Comparison of ENCODE assay signal across 8 cellular contexts in genomic region chr22:30314918-30315317, GRCh38. TPM values are rescaled to one million over a fixed set of nuclear protein-coding genes. Genes with fewer than 3 reads are reported as not detected.
DNase-seq lines count a peak whose midpoint lies in the region; ATAC-seq and TF ChIP-seq lines count a peak whose summit lies in the region.

No MANE protein-coding gene starts in this region.

- H2AFZ ChIP-seq in DND-41 (ENCODE audit: low read depth, low read length): no peak overlapping the region
- H2AFZ ChIP-seq in Loucy (ENCODE audit: low read length): no peak overlapping the region
- H2AFZ ChIP-seq in trophoblast cell (ENCODE audit: insufficient read depth, low read length, poor library complexity): no peak overlapping the region

- peak overlapping the region; percentile 39 for H2BK120ac ChIP-seq in trophoblast cell (ENCODE audit: insufficient read depth, low read length, poor library complexity)

- peaks cover 88% of the 10 kb centered on the region for H3K4me1 ChIP-seq in DND-41 (ENCODE audit: insufficient read depth, low read length)
- H3K4me1 ChIP-seq in Loucy (ENCODE audit: insufficient read depth, low read length, poor library complexity, severe bottlenecking): peaks cover 80% of the 10 kb centered on the region
- peaks cover 63 to 76% of the 10 kb centered on the region in 2 experiments for H3K4me1 ChIP-seq in trophoblast cell (ENCODE audit: control insufficient read depth in 1 of 2, insufficient read depth in 2 of 2, low read length in 2 of 2)

- WGBS in trophoblast cell (ENCODE audit: extremely low coverage, insufficient coverage, insufficient read length): no CpG with 5 or more reads among the region's 8 CpGs

- H3K27ac ChIP-seq in DND-41 (ENCODE audit: low read length) (peak overlapping the region; percentile 58), trophoblast cell (ENCODE audit: low read depth, low read length) (peak overlapping the region; percentile 37)

- H3K9ac ChIP-seq in DND-41 (ENCODE audit: low read depth, low read length) (no peak overlapping the region), Loucy (ENCODE audit: low read depth, low read length, poor library complexity, severe bottlenecking) (peak overlapping the region; percentile 20), trophoblast cell (ENCODE audit: low read length) (no peak overlapping the region)

- no peak overlapping the region for H3K23ac ChIP-seq in trophoblast cell (ENCODE audit: low read length)

- H3K27ac Mint-ChIP-seq in activated naive CD4-positive, alpha-beta T cell treated with anti-CD3 and anti-CD28 coated beads for 36 hours: peak overlapping the region; percentile 85

- intact Hi-C loops in activated naive CD4-positive, alpha-beta T cell treated with anti-CD3 and anti-CD28 coated beads for 36 hours (cut with micrococcal nuclease): loop anchor here (1.0 to 10.0 kb wide), 3 partner anchors 9 to 290 kb away; partner anchors contain the start of gene TCN2

- peaks cover 28% of the 10 kb centered on the region for H3K79me1 ChIP-seq in trophoblast cell (ENCODE audit: low read length)

- H3K79me2 ChIP-seq in DND-41 (ENCODE audit: insufficient read depth, low read length) (peaks cover 98% of the 10 kb centered on the region), Loucy (ENCODE audit: insufficient read depth, low read length) (peaks cover 98% of the 10 kb centered on the region), trophoblast cell (ENCODE audit: control insufficient read depth, insufficient read depth, low read length, poor library complexity) (peaks cover 18% of the 10 kb centered on the region)

- H4K91ac ChIP-seq in trophoblast cell (ENCODE audit: low read depth, low read length): peak overlapping the region; percentile 67

- peak overlapping the region; percentile 63 for H2BK5ac ChIP-seq in trophoblast cell (ENCODE audit: low read depth, low read length, poor library complexity)

- no peak overlapping the region for H3K14ac ChIP-seq in trophoblast cell (ENCODE audit: low read length)

- peaks cover 93% of the 10 kb centered on the region for H3K4me1 Mint-ChIP-seq in activated naive CD4-positive, alpha-beta T cell treated with anti-CD3 and anti-CD28 coated beads for 36 hours (ENCODE audit: low read depth)

- H3K4me3 ChIP-seq in DND-41 (ENCODE audit: low read depth in 1 of 2, low read length in 2 of 2) (no peak overlapping the region), Loucy (ENCODE audit: low read length, poor library complexity, severe bottlenecking) (no peak overlapping the region), trophoblast cell (ENCODE audit: low read depth, low read length) (no peak overlapping the region)

- no peaks in the 10 kb centered on the region for H3K27me3 ChIP-seq in DND-41 (ENCODE audit: insufficient read depth, low read length, poor library complexity)
- no peaks in the 10 kb centered on the region for H3K27me3 ChIP-seq in Loucy (ENCODE audit: insufficient read depth, low read length, poor library complexity, severe bottlenecking)
- H3K27me3 ChIP-seq in trophoblast cell (ENCODE audit: insufficient read depth, low read length): no peaks in the 10 kb centered on the region

- CTCF ChIA-PET in activated naive CD4-positive, alpha-beta T cell treated with anti-CD3 and anti-CD28 coated beads for 36 hours (lab: Charles Lee): interaction anchor here (1.8 to 7.3 kb wide), 2 partner anchors 10 to 27 kb away, joined by 6 to 30 read pairs; partner anchors contain the start of gene CASTOR1

- peaks cover 11% of the 10 kb centered on the region for H3K36me3 Mint-ChIP-seq in activated naive CD4-positive, alpha-beta T cell treated with anti-CD3 and anti-CD28 coated beads for 36 hours (ENCODE audit: low read depth)

- H3K4me2 ChIP-seq in DND-41 (ENCODE audit: insufficient read depth, low read length) (no peak overlapping the region), Loucy (ENCODE audit: low read depth, low read length, poor library complexity, severe bottlenecking) (peak overlapping the region; percentile 66), trophoblast cell (ENCODE audit: low read length) (no peak overlapping the region)

- no peak overlapping the region for H3K4ac ChIP-seq in trophoblast cell (ENCODE audit: low read depth, low read length)

- TF ChIP-seq CTCF in DND-41 (IDR thresholded peaks at IDR 0.05; ENCODE audit: borderline replicate concordance, extremely low read depth, low read length, poor library complexity, severe bottlenecking) (no peak), Loucy (conservative IDR thresholded peaks at IDR 0.05; ENCODE audit: low read length) (no peak)

- peak; percentile 12; the same call in 1 of the 3 replicates for ATAC-seq in DND-41 (ENCODE audit: insufficient read depth, low read depth)
- no peak for ATAC-seq in HG03354 (IDR thresholded peaks at IDR 0.05; ENCODE audit: poor library complexity, severe bottlenecking, unreplicated experiment)

- H3K18ac ChIP-seq in trophoblast cell (ENCODE audit: low read length): no peak overlapping the region

- H3K9me3 ChIP-seq in DND-41 (ENCODE audit: insufficient read depth, low read length, severe bottlenecking) (no peaks in the 10 kb centered on the region), Loucy (ENCODE audit: insufficient read depth, low read depth, low read length) (no peaks in the 10 kb centered on the region), trophoblast cell (ENCODE audit: insufficient read depth, low read depth, low read length) (no peaks in the 10 kb centered on the region)

- H3K9me3 Mint-ChIP-seq in activated naive CD4-positive, alpha-beta T cell treated with anti-CD3 and anti-CD28 coated beads for 36 hours: no peaks in the 10 kb centered on the region

- no peak overlapping the region for H4K12ac ChIP-seq in trophoblast cell (ENCODE audit: low read depth, low read length)

- H2BK12ac ChIP-seq in trophoblast cell (ENCODE audit: low read length): no peak overlapping the region

- H3K9me2 ChIP-seq in Loucy (replicated peaks; ENCODE audit: low read depth, low read length): no peaks in the 10 kb centered on the region

- peaks cover 85% of the 10 kb centered on the region for H3K36me3 ChIP-seq in DND-41 (ENCODE audit: insufficient read depth, low read length)
- H3K36me3 ChIP-seq in Loucy (ENCODE audit: insufficient read depth, low read length): no peaks in the 10 kb centered on the region; the same call in 1 of the 2 replicates
- peaks cover 20 to 28% of the 10 kb centered on the region in 2 experiments for H3K36me3 ChIP-seq in trophoblast cell (ENCODE audit: control insufficient read depth in 1 of 2, insufficient read depth in 2 of 2, low read length in 2 of 2)

- H2AK5ac ChIP-seq in trophoblast cell (ENCODE audit: low read length): no peak overlapping the region

- H4K20me1 ChIP-seq in DND-41 (ENCODE audit: insufficient read depth, low read length) (peaks cover 39% of the 10 kb centered on the region), Loucy (ENCODE audit: insufficient read depth, low read length, poor library complexity, severe bottlenecking) (peaks cover 3% of the 10 kb centered on the region)

- H3F3A ChIP-seq in Loucy (ENCODE audit: low read depth): no peaks in the 10 kb centered on the region

- no peak overlapping the region for H4K8ac ChIP-seq in trophoblast cell (ENCODE audit: low read depth, low read length)

- no peaks in the 10 kb centered on the region for H3K27me3 Mint-ChIP-seq in activated naive CD4-positive, alpha-beta T cell treated with anti-CD3 and anti-CD28 coated beads for 36 hours (ENCODE audit: low read depth)

- no peak overlapping the region for H3K4me3 Mint-ChIP-seq in activated naive CD4-positive, alpha-beta T cell treated with anti-CD3 and anti-CD28 coated beads for 36 hours

- no peak for DNase-seq in DND-41
- DNase-seq in activated naive CD4-positive, alpha-beta T cell treated with anti-CD3 and anti-CD28 coated beads for 36 hours: peak; percentile 76
- peak; percentile 70 to 76 for DNase-seq in trophoblast cell
- DNase-seq in iPS-NIHi11 (ENCODE audit: low spot score): no peak
- no peak for DNase-seq in NCI-H2227 treated with DMSO at 0.1 percent for 48 hours (lab: John Stamatoyannopoulos, UW)
- no peak for DNase-seq in mesenteric fat pad (ENCODE audit: low spot score)

RNA-seq across cellular contexts. Expression of gene TBC1D10A, which starts 11.8 kb away (rescaled TPM):
- total RNA-seq in activated naive CD4-positive, alpha-beta T cell treated with anti-CD3 and anti-CD28 coated beads for 36 hours: 10 to 100 TPM; 19.4 to 21.4 TPM
- polyA plus RNA-seq in trophoblast cell (2013): 43.9 and 46.1 TPM in 2 replicates
- total RNA-seq in mesenteric fat pad: 25.8 TPM

RNA-seq across cellular contexts. Expression of gene CASTOR1, which starts 25.6 kb away (rescaled TPM):
- 1 to 10 TPM; 2.1 to 3.8 TPM for total RNA-seq in activated naive CD4-positive, alpha-beta T cell treated with anti-CD3 and anti-CD28 coated beads for 36 hours
- 41.1 and 44.2 TPM in 2 replicates for polyA plus RNA-seq in trophoblast cell (2013)
- 11.6 TPM for total RNA-seq in mesenteric fat pad

RNA-seq across cellular contexts. Expression of gene SF3A1, which starts 41.8 kb away (rescaled TPM):
- 100 to 1,000 TPM; 274 to 276 TPM for total RNA-seq in activated naive CD4-positive, alpha-beta T cell treated with anti-CD3 and anti-CD28 coated beads for 36 hours
- 188 and 193 TPM in 2 replicates for polyA plus RNA-seq in trophoblast cell (2013)
- 119 TPM for total RNA-seq in mesenteric fat pad

RNA-seq across cellular contexts. Expression of gene CCDC157, which starts 41.9 kb away (rescaled TPM):
- total RNA-seq in activated naive CD4-positive, alpha-beta T cell treated with anti-CD3 and anti-CD28 coated beads for 36 hours: 1 to 10 TPM; 1.1 to 1.5 TPM
- polyA plus RNA-seq in trophoblast cell (2013): 1.8 and 2.1 TPM in 2 replicates
- 0.77 TPM for total RNA-seq in mesenteric fat pad

RNA-seq across cellular contexts. Expression of gene OSM, which starts 48.3 kb away (rescaled TPM):
- 10 to 100 TPM in 1 of 2 experiments, 1 to 10 TPM in 1; 8.9 to 11.2 TPM for total RNA-seq in activated naive CD4-positive, alpha-beta T cell treated with anti-CD3 and anti-CD28 coated beads for 36 hours
- 0.19 and 0.25 TPM in 2 replicates for polyA plus RNA-seq in trophoblast cell (2013)
- total RNA-seq in mesenteric fat pad: 8.0 TPM

Comparison
In these comparisons a context has a peak if more than half of its experiments do, and no peak if none do; other contexts are left out.
1. DNase-seq: peak in activated naive CD4-positive, alpha-beta T cell treated with anti-CD3 and anti-CD28 coated beads for 36 hours (single experiment) and trophoblast cell (2 of 2); none in DND-41 (single experiment), iPS-NIHi11 (single experiment), NCI-H2227 treated with DMSO at 0.1 percent for 48 hours (single experiment) and mesenteric fat pad (single experiment).